21 cellular contexts compared by ENCODE assay signal in genomic region chr1:52502789-52503188, GRCh38. TPM values are rescaled to one million over a fixed set of nuclear protein-coding genes. Genes with fewer than 3 reads are reported as not detected.
DNase-seq lines count a peak whose midpoint lies in the region; ATAC-seq, FAIRE-seq and TF ChIP-seq lines count a peak whose summit lies in the region.
"Had no signal": no experiment of that assay in that cellular context is flagged by ENCODE, and none has a peak within 500 bp of the region (broad histone marks: within the 10 kb centered on the region; RNA-seq: fewer than 3 reads in every experiment).

No MANE protein-coding gene starts in this region.

- peak; percentile 5 for DNase-seq in activated T-cell treated with anti-CD3 and anti-CD28 coated beads for 1 hour (ENCODE audit: low read depth)
- DNase-seq in activated T-cell treated with anti-CD3 and anti-CD28 coated beads, Interleukin-2, amount 50 U/mL, for 72 hours, result no peak
- DNase-seq in Calu3, result peak; percentile 2
- DNase-seq in NAMALWA (ENCODE audit: low spot score), result peak; percentile 13
- peak; percentile 4 to 23 for DNase-seq in erythroblast (lab: John Stamatoyannopoulos, UW)
- no peak for DNase-seq in RCC 7860 (ENCODE audit: low spot score)
- no peak for DNase-seq in NCI-H526 treated with DMSO at 0.1 percent for 48 hours (lab: John Stamatoyannopoulos, UW)
- DNase-seq: activated CD4-positive, alpha-beta T cell treated with anti-CD3 and anti-CD28 coated beads for 48 hours; activated CD8-positive, alpha-beta memory T cell treated with anti-CD3 and anti-CD28 coated beads, Interleukin-2, amount 10 ng/mL, durations not matched to agents 7 days and 5 days; adrenal gland; CD8-positive, alpha-beta memory T cell; HFFc6; NCI-H1930; NCI-H526; SHP77; small intestine; stimulated activated CD4-positive, alpha-beta T cell treated with anti-CD3 and anti-CD28 coated beads, Interleukin-4, amount 100 ng/mL, for 24 hours had no signal

- no peak for ATAC-seq in activated T-cell treated with anti-CD3 and anti-CD28 coated beads, Interleukin-2, amount 50 U/mL, for 72 hours (replicated peaks in 1 of 2)
- ATAC-seq: activated CD8-positive, alpha-beta memory T cell treated with anti-CD3 and anti-CD28 coated beads, Interleukin-2, amount 10 ng/mL, durations not matched to agents 7 days and 5 days; effector memory CD8-positive, alpha-beta T cell had no signal

- no peak for TF ChIP-seq POLR2A in erythroblast (IDR thresholded peaks at IDR 0.05; ENCODE audit: low read length)

- H3K9me3 Mint-ChIP-seq in activated T-cell treated with anti-CD3 and anti-CD28 coated beads, Interleukin-2, amount 50 U/mL, for 72 hours, result no peaks in the 10 kb centered on the region
- H3K9me3 Mint-ChIP-seq in Calu3 (ENCODE audit: low read depth, unreplicated experiment), result no peaks in the 10 kb centered on the region
- H3K9me3 Mint-ChIP-seq: activated T-helper 2 cell treated with anti-CD3 and anti-CD28 coated beads, Interferon-gamma antibody, Interleukin-2, Interleukin-4, amounts not matched to agents 10 μg/mL and 5 μg/mL and 100 μg/mL, durations not matched to agents 14 hours and 24 hours and 36 hours; CD8-positive, alpha-beta memory T cell; effector memory CD8-positive, alpha-beta T cell; HFFc6; stimulated activated naive CD8-positive, alpha-beta T cell treated with anti-CD3 and anti-CD28 coated beads, Interleukin-15, Interleukin-2, amounts not matched to agents 100 ng/mL and 50 ng/mL, for 24 hours had no signal

- no peak for FAIRE-seq in RCC 7860 (lab: Jason Lieb, UNC)
- FAIRE-seq: colon, small intestine had no signal

- no peak overlapping the region for H3K4me3 Mint-ChIP-seq in activated T-cell treated with anti-CD3 and anti-CD28 coated beads, Interleukin-2, amount 50 U/mL, for 72 hours
- H3K4me3 Mint-ChIP-seq in Calu3 (ENCODE audit: low read depth, unreplicated experiment), result no peak overlapping the region
- H3K4me3 Mint-ChIP-seq: activated CD8-positive, alpha-beta memory T cell treated with anti-CD3 and anti-CD28 coated beads, Interleukin-2, amount 10 ng/mL, durations not matched to agents 7 days and 5 days; CD8-positive, alpha-beta memory T cell; effector memory CD8-positive, alpha-beta T cell; HFFc6; stimulated activated naive CD8-positive, alpha-beta T cell treated with anti-CD3 and anti-CD28 coated beads, Interleukin-15, Interleukin-2, amounts not matched to agents 100 ng/mL and 50 ng/mL, for 24 hours had no signal

- peaks cover 2 to 13% of the 10 kb centered on the region in 2 donors for H3K36me3 Mint-ChIP-seq in activated T-cell treated with anti-CD3 and anti-CD28 coated beads, Interleukin-2, amount 50 U/mL, for 72 hours (ENCODE audit: insufficient read depth in 2 of 2)
- no peaks in the 10 kb centered on the region for H3K36me3 Mint-ChIP-seq in Calu3 (ENCODE audit: insufficient read depth, unreplicated experiment)

- CTCF ChIA-PET in Calu3 (lab: Charles Lee), result interaction anchor here (0.7 kb wide), 1 partner anchor 103 kb away, joined by 7 read pairs; no protein-coding TSS in a partner anchor

- BruUV-seq in Calu3 (replicated peaks; lab: Mats Ljungman, UMichigan), result no TSS peak

- no peak overlapping the region for H3K27ac Mint-ChIP-seq in activated T-cell treated with anti-CD3 and anti-CD28 coated beads, Interleukin-2, amount 50 U/mL, for 72 hours
- H3K27ac Mint-ChIP-seq in Calu3 (ENCODE audit: unreplicated experiment), result no peak overlapping the region
- H3K27ac Mint-ChIP-seq: activated CD8-positive, alpha-beta memory T cell treated with anti-CD3 and anti-CD28 coated beads, Interleukin-2, amount 10 ng/mL, durations not matched to agents 7 days and 5 days; activated T-helper 2 cell treated with anti-CD3 and anti-CD28 coated beads, Interferon-gamma antibody, Interleukin-2, Interleukin-4, amounts not matched to agents 10 μg/mL and 5 μg/mL and 100 μg/mL, durations not matched to agents 14 hours and 24 hours and 36 hours; HFFc6; stimulated activated naive CD8-positive, alpha-beta T cell treated with anti-CD3 and anti-CD28 coated beads, Interleukin-15, Interleukin-2, amounts not matched to agents 100 ng/mL and 50 ng/mL, for 24 hours had no signal

- TF ChIP-seq CTCF in Calu3 (IDR thresholded peaks at IDR 0.05; ENCODE audit: unreplicated experiment), result no peak

- intact Hi-C loops in Calu3 (cut with micrococcal nuclease; ENCODE audit: unreplicated experiment), result no loop called here

- H3K4me1 Mint-ChIP-seq in activated T-cell treated with anti-CD3 and anti-CD28 coated beads, Interleukin-2, amount 50 U/mL, for 72 hours (ENCODE audit: low read depth), result no peaks in the 10 kb centered on the region
- no peaks in the 10 kb centered on the region for H3K4me1 Mint-ChIP-seq in Calu3 (ENCODE audit: low read depth, unreplicated experiment)
- H3K4me1 Mint-ChIP-seq: activated CD8-positive, alpha-beta memory T cell treated with anti-CD3 and anti-CD28 coated beads, Interleukin-2, amount 10 ng/mL, durations not matched to agents 7 days and 5 days had no signal

- H3K27me3 Mint-ChIP-seq in activated T-cell treated with anti-CD3 and anti-CD28 coated beads, Interleukin-2, amount 50 U/mL, for 72 hours (ENCODE audit: low read depth), result no peaks in the 10 kb centered on the region
- no peaks in the 10 kb centered on the region for H3K27me3 Mint-ChIP-seq in Calu3 (ENCODE audit: unreplicated experiment)
- H3K27me3 Mint-ChIP-seq: activated CD8-positive, alpha-beta memory T cell treated with anti-CD3 and anti-CD28 coated beads, Interleukin-2, amount 10 ng/mL, durations not matched to agents 7 days and 5 days; CD8-positive, alpha-beta memory T cell; effector memory CD8-positive, alpha-beta T cell; stimulated activated naive CD8-positive, alpha-beta T cell treated with anti-CD3 and anti-CD28 coated beads, Interleukin-15, Interleukin-2, amounts not matched to agents 100 ng/mL and 50 ng/mL, for 24 hours had no signal

RNA-seq across cellular contexts. Expression of gene TUT4, which starts 50.1 kb away (rescaled TPM):
- 100 to 1,000 TPM; 108 to 120 TPM for total RNA-seq in activated T-cell treated with anti-CD3 and anti-CD28 coated beads, Interleukin-2, amount 50 U/mL, for 72 hours
- total RNA-seq in Calu3 (2022), result 41.4 and 55.9 TPM in 2 replicates

Comparison
In these comparisons a context has a peak if more than half of its experiments do, and no peak if none do; other contexts are left out.
1. DNase-seq: peak in activated T-cell treated with anti-CD3 and anti-CD28 coated beads for 1 hour (single experiment), Calu3 (single experiment), NAMALWA (single experiment) and erythroblast (2 of 2); none in activated T-cell treated with anti-CD3 and anti-CD28 coated beads, Interleukin-2, amount 50 U/mL, for 72 hours (0 of 2), RCC 7860 (single experiment) and NCI-H526 treated with DMSO at 0.1 percent for 48 hours (single experiment).